ENCODE assay signal across 26 cellular contexts in the genomic region with DNA sequence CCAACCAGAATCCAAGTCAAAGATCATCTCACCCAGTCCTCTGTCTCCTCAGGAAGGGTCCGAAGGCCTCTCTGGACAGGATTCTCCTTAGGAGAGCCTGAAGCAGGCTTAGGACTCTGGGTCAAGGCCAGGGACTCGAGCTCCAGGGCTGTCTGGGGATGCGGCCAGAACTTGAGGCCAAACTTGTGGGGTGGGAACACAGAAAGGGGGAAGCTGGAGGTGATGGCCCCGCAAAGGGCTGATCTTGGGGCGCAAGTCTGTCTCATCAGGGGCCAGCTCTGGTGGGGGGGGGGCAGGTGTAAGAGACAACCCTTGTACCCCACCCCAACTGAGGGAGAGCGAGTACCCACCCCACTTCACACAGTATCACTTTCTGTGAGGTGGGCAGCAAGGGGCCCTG.
A peak's percentile ranks its signal among the peaks of the same experiment; 100 is the strongest.
DNase-seq lines count a peak whose midpoint lies in the region; ATAC-seq and TF ChIP-seq lines count a peak whose summit lies in the region.
"Had no signal": no experiment of that assay in that cellular context is flagged by ENCODE, and none has a peak within 500 bp of the region (broad histone marks: within the 10 kb centered on the region; RNA-seq: fewer than 3 reads in every experiment).

No MANE protein-coding gene starts in this region.

- WGBS in right cardiac atrium, result 60% methylated on average over 6 of the region's 6 CpGs

- H3K9me3 ChIP-seq in right cardiac atrium (ENCODE audit: control insufficient read depth, low read length) (no peaks in the 10 kb centered on the region), neural progenitor cell (ENCODE audit: low read depth) (no peaks in the 10 kb centered on the region), vagina (no peaks in the 10 kb centered on the region)
- H3K9me3 ChIP-seq: BE2C, left ventricle myocardium inferior, MG63, right atrium auricular region, SK-N-SH had no signal

- peaks cover 25% of the 10 kb centered on the region for H4K20me1 ChIP-seq in neural progenitor cell (ENCODE audit: low read depth)

- H3F3A ChIP-seq in neural progenitor cell (ENCODE audit: low read depth), result peaks cover 5% of the 10 kb centered on the region

- peaks cover 2% of the 10 kb centered on the region for H3K9me3 Mint-ChIP-seq in neural progenitor cell
- H3K9me3 Mint-ChIP-seq: activated CD4-positive, alpha-beta memory T cell treated with anti-CD3 and anti-CD28 coated beads, Interleukin-2, amount 10 ng/mL, durations not matched to agents 7 days and 5 days; T-helper 2 cell treated with Interferon-gamma antibody and Interleukin-4, amounts not matched to agents 5 μg/mL and 100 μg/mL, for 36 hours had no signal

- H3K4me3 Mint-ChIP-seq in neural progenitor cell, result peak overlapping the region; percentile 74
- H3K4me3 Mint-ChIP-seq: activated CD4-positive, alpha-beta memory T cell treated with anti-CD3 and anti-CD28 coated beads, Interleukin-2, amount 10 ng/mL, durations not matched to agents 7 days and 5 days; T-helper 2 cell treated with Interferon-gamma antibody and Interleukin-4, amounts not matched to agents 5 μg/mL and 100 μg/mL, for 36 hours had no signal

- TF ChIP-seq POLR2A in vagina (IDR thresholded peaks at IDR 0.05), result no peak

- H3K27ac Mint-ChIP-seq in neural progenitor cell, result no peak overlapping the region
- H3K27ac Mint-ChIP-seq: activated CD4-positive, alpha-beta memory T cell treated with anti-CD3 and anti-CD28 coated beads, Interleukin-2, amount 10 ng/mL, durations not matched to agents 7 days and 5 days; T-helper 2 cell treated with Interferon-gamma antibody and Interleukin-4, amounts not matched to agents 5 μg/mL and 100 μg/mL, for 36 hours had no signal

- H3K27ac ChIP-seq in right cardiac atrium (ENCODE audit: low read length) (no peak overlapping the region), neural progenitor cell (no peak overlapping the region), vagina (peak overlapping the region; percentile 46)
- H3K27ac ChIP-seq: cardiac muscle cell, left ventricle myocardium inferior, right atrium auricular region had no signal

- peaks cover 2% of the 10 kb centered on the region for H3K4me1 ChIP-seq in right cardiac atrium (ENCODE audit: control insufficient read depth, insufficient read depth, low read length)
- peaks cover 20% of the 10 kb centered on the region for H3K4me1 ChIP-seq in neural progenitor cell
- H3K4me1 ChIP-seq in vagina, result peaks cover 33% of the 10 kb centered on the region

- H3K36me3 ChIP-seq in neural progenitor cell (no peaks in the 10 kb centered on the region), vagina (no peaks in the 10 kb centered on the region)
- H3K36me3 ChIP-seq: BE2C, cardiac muscle cell, left ventricle myocardium inferior, MG63, right atrium auricular region had no signal

- H3K79me2 ChIP-seq in neural progenitor cell (ENCODE audit: low read depth), result no peaks in the 10 kb centered on the region

- TF ChIP-seq CTCF in neural progenitor cell (IDR thresholded peaks at IDR 0.05) (no peak), vagina (IDR thresholded peaks at IDR 0.05) (no peak)

- H3K27me3 Mint-ChIP-seq in neural progenitor cell (ENCODE audit: insufficient read depth, low read depth), result peaks cover 37% of the 10 kb centered on the region

- intact Hi-C loops in right cardiac atrium (cut with DNase I) (no loop called here), left cardiac atrium (cut with DNase I) (no loop called here), vagina (cut with DNase I) (no loop called here)

- H3K36me3 Mint-ChIP-seq in neural progenitor cell, result no peaks in the 10 kb centered on the region

- no peak overlapping the region for H3K4me3 ChIP-seq in right cardiac atrium (ENCODE audit: low read length)
- peak overlapping the region; percentile 55 for H3K4me3 ChIP-seq in iPS-11a (ENCODE audit: low read depth, low read length)
- peak overlapping the region; percentile 54 for H3K4me3 ChIP-seq in neural progenitor cell
- peak overlapping the region in 1 of 2 donors; percentile 55 for H3K4me3 ChIP-seq in vagina
- H3K4me3 ChIP-seq: K562, MG63 had no signal

- ATAC-seq in right cardiac atrium (peak in 1 of 2 donors; percentile 14), left cardiac atrium (no peak), GM19455 (IDR thresholded peaks at IDR 0.05; ENCODE audit: unreplicated experiment) (no peak)

- peak overlapping the region; percentile 89 for H2AFZ ChIP-seq in neural progenitor cell (replicated peaks)

- H3K27me3 ChIP-seq in right cardiac atrium (ENCODE audit: control insufficient read depth, insufficient read depth) (no peaks in the 10 kb centered on the region), neural progenitor cell (peaks cover 80% of the 10 kb centered on the region), vagina (no peaks in the 10 kb centered on the region)
- H3K27me3 ChIP-seq: right atrium auricular region had no signal

- H3K4me2 ChIP-seq in neural progenitor cell, result peak overlapping the region; percentile 93

- peaks cover 12% of the 10 kb centered on the region for H3K4me1 Mint-ChIP-seq in neural progenitor cell

- DNase-seq in right cardiac atrium (peak in 2 of 3 donors; percentile 66 to 73), left cardiac atrium (no peak), neural progenitor cell (ENCODE audit: low spot score) (no peak), vagina (ENCODE audit: extremely low spot score in 2 of 2) (no peak), SHP77 treated with DMSO at 0.1 percent for 48 hours (lab: John Stamatoyannopoulos, UW) (no peak), RKO (ENCODE audit: low spot score) (no peak)
- DNase-seq: activated CD4-positive, alpha-beta memory T cell treated with anti-CD3 and anti-CD28 coated beads, Interleukin-2, amount 10 ng/mL, durations not matched to agents 7 days and 5 days; activated CD4-positive, CD25-positive, alpha-beta regulatory T cell; activated T-cell treated with anti-CD3 and anti-CD28 coated beads, Interleukin-2, amount 50 U/mL, for 1 hour; COR-L47; DND-41; HCEC 1CT; left ventricle myocardium inferior; MG63; NCI-H1436; occipital lobe; RPMI8226; stimulated activated CD4-positive, alpha-beta T cell treated with anti-CD3 and anti-CD28 coated beads, Interleukin-15, amount 100 ng/mL, for 24 hours had no signal

- H3K9ac ChIP-seq in neural progenitor cell, result no peak overlapping the region
- H3K9ac ChIP-seq: SK-N-SH had no signal

Comparison
In these comparisons a context has a peak if more than half of its experiments do, and no peak if none do; other contexts are left out.
1. DNase-seq: peak in right cardiac atrium (2 of 3); none in left cardiac atrium (single experiment), neural progenitor cell (single experiment), vagina (0 of 2), SHP77 treated with DMSO at 0.1 percent for 48 hours (single experiment) and RKO (single experiment).